ENCODE assay signal across 17 cellular contexts in genomic region chr2:23585218-23585945, GRCh38.
DNase-seq lines count a peak whose midpoint lies in the region; ATAC-seq and TF ChIP-seq lines count a peak whose summit lies in the region.
"Had no signal": no experiment of that assay in that cellular context is flagged by ENCODE, and none has a peak within 500 bp of the region (broad histone marks: within the 10 kb centered on the region; RNA-seq: fewer than 3 reads in every experiment).

No MANE protein-coding gene starts in this region.

- H3K4me2 ChIP-seq in mesenchymal stem cell (ENCODE audit: low read length, poor library complexity, severe bottlenecking) (no peak overlapping the region), SK-N-SH (no peak overlapping the region)

- WGBS in mesenchymal stem cell, result 95% methylated on average over 15 of the region's 15 CpGs
- 80% methylated on average over 15 of the region's 15 CpGs for WGBS in SK-N-SH (ENCODE audit: low lambda C conversion rate)

- POLR2A ChIA-PET in SK-N-SH (lab: Yijun Ruan, JAX), result no interaction called here

- H3K79me2 ChIP-seq in SK-N-SH (ENCODE audit: insufficient read depth), result no peaks in the 10 kb centered on the region

- H4K20me1 ChIP-seq in SK-N-SH (ENCODE audit: insufficient read depth), result no peaks in the 10 kb centered on the region

- DNase-seq in NCI-H1694 treated with DMSO at 0.1 percent for 48 hours (lab: John Stamatoyannopoulos, UW), result peak; percentile 64
- DNase-seq in SJCRH30, result peak in 1 of 2 experiments; percentile 72
- DNase-seq in mesenchymal stem cell, result no peak
- peak; percentile 42 for DNase-seq in upper lobe of right lung
- no peak for DNase-seq in SK-N-SH
- DNase-seq in NOMO-1 (lab: John Stamatoyannopoulos, UW; ENCODE audit: unreplicated experiment in 2 of 2), result no peak
- no peak for DNase-seq in stimulated activated CD8-positive, alpha-beta memory T cell treated with anti-CD3 and anti-CD28 coated beads, Interleukin-4, amount 100 ng/mL, for 48 hours
- DNase-seq: activated CD4-positive, CD25-positive, alpha-beta regulatory T cell; activated CD8-positive, alpha-beta memory T cell treated with anti-CD3 and anti-CD28 coated beads, Interleukin-2, amount 50 U/mL, for 4 hours; activated naive CD4-positive, alpha-beta T cell treated with anti-CD3 and anti-CD28 coated beads, Interleukin-2, amount 50 U/mL, for 16 hours; CD4-positive, CD25-positive, alpha-beta regulatory T cell; central memory CD4-positive, alpha-beta T cell; heart left ventricle; MG63; NCI-H226; stimulated activated CD4-positive, alpha-beta T cell treated with anti-CD3 and anti-CD28 coated beads, Interleukin-15, amount 100 ng/mL, for 24 hours had no signal

- no peak overlapping the region for H2BK12ac ChIP-seq in mesenchymal stem cell (ENCODE audit: low read length in 2 of 2)

- H3K9me2 ChIP-seq in SK-N-SH, result no peaks in the 10 kb centered on the region

- ATAC-seq in upper lobe of right lung, result no peak
- ATAC-seq: heart left ventricle, Panc1 had no signal

- intact Hi-C loops in upper lobe of right lung (cut with DNase I), result no loop called here

- H4K8ac ChIP-seq in mesenchymal stem cell (ENCODE audit: low read length), result no peak overlapping the region

- H3K27me3 ChIP-seq in SJCRH30 (no peaks in the 10 kb centered on the region), mesenchymal stem cell (ENCODE audit: control insufficient read depth in 1 of 2, insufficient read depth in 1 of 2, low read length in 2 of 2) (no peaks in the 10 kb centered on the region), upper lobe of right lung (no peaks in the 10 kb centered on the region), SK-N-SH (ENCODE audit: insufficient read depth) (no peaks in the 10 kb centered on the region)
- H3K27me3 ChIP-seq: heart left ventricle, MG63 had no signal

- CTCF ChIA-PET in SK-N-SH (lab: Yijun Ruan, JAX), result interaction anchor here (1.1 to 1.4 kb wide), 2 partner anchors 10 to 12 kb away, joined by 3 to 4 read pairs; no protein-coding TSS in a partner anchor

- H3K23ac ChIP-seq in mesenchymal stem cell (ENCODE audit: low read length in 2 of 2), result no peak overlapping the region

- H3K4me1 ChIP-seq in SJCRH30 (peaks cover 58% of the 10 kb centered on the region), mesenchymal stem cell (ENCODE audit: control insufficient read depth, insufficient read depth, low read depth, low read length) (peaks cover under 1% of the 10 kb centered on the region), upper lobe of right lung (no peaks in the 10 kb centered on the region), SK-N-SH (ENCODE audit: control insufficient read depth in 1 of 2, insufficient read depth in 2 of 2, low read depth in 1 of 2, low read length in 1 of 2) (peaks cover 0 to 11% of the 10 kb centered on the region in 2 experiments; a peak in 2 of 4 replicates)

- peaks cover 7% of the 10 kb centered on the region; the same call in 1 of the 2 replicates for H3K36me3 ChIP-seq in SJCRH30
- H3K36me3 ChIP-seq in mesenchymal stem cell (ENCODE audit: control insufficient read depth in 1 of 2, insufficient read depth in 2 of 2, low read depth in 1 of 2, low read length in 2 of 2), result peaks cover 13 to 16% of the 10 kb centered on the region in 2 experiments
- H3K36me3 ChIP-seq in upper lobe of right lung, result no peaks in the 10 kb centered on the region
- H3K36me3 ChIP-seq in SK-N-SH (replicated peaks in 1 of 2; ENCODE audit: control insufficient read depth in 1 of 2, insufficient read depth in 2 of 2, low read length in 1 of 2), result no peaks in the 10 kb centered on the region
- H3K36me3 ChIP-seq: heart left ventricle, MG63 had no signal

- H3K18ac ChIP-seq in mesenchymal stem cell (ENCODE audit: low read depth in 1 of 2, low read length in 2 of 2), result no peak overlapping the region

- H4K91ac ChIP-seq in mesenchymal stem cell (ENCODE audit: low read length), result no peak overlapping the region

- TF ChIP-seq CTCF in upper lobe of right lung (IDR thresholded peaks at IDR 0.05) (no peak), SK-N-SH (IDR thresholded peaks at IDR 0.05) (no peak)

- no peak overlapping the region for H3K4ac ChIP-seq in mesenchymal stem cell (ENCODE audit: low read depth in 1 of 2, low read length in 2 of 2)

- H2BK15ac ChIP-seq in mesenchymal stem cell (ENCODE audit: low read depth, poor library complexity, severe bottlenecking), result peak overlapping the region; percentile 45

- no peak overlapping the region for H3K14ac ChIP-seq in mesenchymal stem cell (ENCODE audit: low read length in 2 of 2)

- peaks cover 2% of the 10 kb centered on the region for H3K79me1 ChIP-seq in mesenchymal stem cell (replicated peaks; ENCODE audit: low read length, poor library complexity, severe bottlenecking)

- no peak overlapping the region for H2BK5ac ChIP-seq in mesenchymal stem cell (ENCODE audit: low read depth, low read length, poor library complexity, severe bottlenecking)

- H2AFZ ChIP-seq in mesenchymal stem cell (ENCODE audit: low read depth, low read length) (no peak overlapping the region), SK-N-SH (ENCODE audit: low read depth) (no peak overlapping the region)

- H2BK120ac ChIP-seq in mesenchymal stem cell (ENCODE audit: low read depth, low read length), result no peak overlapping the region

- H2AK5ac ChIP-seq in mesenchymal stem cell (ENCODE audit: low read length, severe bottlenecking), result no peak overlapping the region

- no peak for TF ChIP-seq RAD21 in SK-N-SH (IDR thresholded peaks at IDR 0.05; ENCODE audit: low read length)

- H3K4me3 ChIP-seq in SJCRH30 (no peak overlapping the region), mesenchymal stem cell (ENCODE audit: insufficient read depth in 1 of 2, low read depth in 1 of 2, low read length in 2 of 2) (no peak overlapping the region), upper lobe of right lung (no peak overlapping the region), SK-N-SH (ENCODE audit: low read depth in 2 of 2, low read length in 1 of 2) (no peak overlapping the region)
- H3K4me3 ChIP-seq: heart left ventricle, MG63 had no signal

- H3K9ac ChIP-seq in mesenchymal stem cell (ENCODE audit: low read length) (no peak overlapping the region), SK-N-SH (no peak overlapping the region)

- no peaks in the 10 kb centered on the region for H3F3A ChIP-seq in SK-N-SH (replicated peaks; ENCODE audit: insufficient read depth)

- H3K9me3 ChIP-seq in SJCRH30 (replicated peaks) (no peaks in the 10 kb centered on the region), mesenchymal stem cell (ENCODE audit: control insufficient read depth, low read length) (no peaks in the 10 kb centered on the region), upper lobe of right lung (no peaks in the 10 kb centered on the region), SK-N-SH (no peaks in the 10 kb centered on the region)
- H3K9me3 ChIP-seq: heart left ventricle, MG63 had no signal

- peak overlapping the region; percentile 79 for H3K27ac ChIP-seq in SJCRH30
- H3K27ac ChIP-seq in mesenchymal stem cell (ENCODE audit: low read length, poor library complexity, severe bottlenecking), result no peak overlapping the region
- no peak overlapping the region for H3K27ac ChIP-seq in upper lobe of right lung
- H3K27ac ChIP-seq in SK-N-SH (ENCODE audit: low read depth in 2 of 2, low read length in 1 of 2), result no peak overlapping the region

- no peak for TF ChIP-seq EP300 in SK-N-SH (IDR thresholded peaks at IDR 0.05; ENCODE audit: borderline replicate concordance in 1 of 2, low read depth in 1 of 2, low read length in 1 of 2)

TF ChIP-seq in SK-N-SH, 30 proteins besides CTCF, POLR2A, EP300 and RAD21 (continues in another document):
- TF ChIP-seq NFIC (IDR thresholded peaks at IDR 0.05; ENCODE audit: borderline replicate concordance) (no peak), TCF12 (IDR thresholded peaks at IDR 0.05) (no peak), IRF3 (IDR thresholded peaks at IDR 0.05; ENCODE audit: low read depth, low read length) (no peak), MXI1 (IDR thresholded peaks at IDR 0.05; ENCODE audit: low read depth, low read length) (no peak), GATA2 (CRISPR knock-in tag; IDR thresholded peaks at IDR 0.05) (no peak), JUND (IDR thresholded peaks at IDR 0.05) (no peak), YY1 (IDR thresholded peaks at IDR 0.05; ENCODE audit: low read depth) (no peak), POLR2AphosphoS5 (IDR thresholded peaks at IDR 0.05; ENCODE audit: low read depth, low read length) (no peak), FOSL2 (IDR thresholded peaks at IDR 0.05; ENCODE audit: borderline replicate concordance, low read depth) (no peak), SIN3A (IDR thresholded peaks at IDR 0.05; ENCODE audit: borderline replicate concordance, low read depth, low read length) (no peak), TEAD4 (IDR thresholded peaks at IDR 0.05; ENCODE audit: borderline replicate concordance, insufficient read depth) (no peak), CHD2 (IDR thresholded peaks at IDR 0.05; ENCODE audit: low read length, partially characterized antibody) (no peak), EZH2phosphoT487 (IDR thresholded peaks at IDR 0.05; ENCODE audit: borderline replicate concordance, low read depth) (no peak), FOXM1 (IDR thresholded peaks at IDR 0.05; ENCODE audit: low read depth) (no peak), SMC3 (IDR thresholded peaks at IDR 0.05; ENCODE audit: low read depth, low read length) (no peak), RXRA (IDR thresholded peaks at IDR 0.05; ENCODE audit: borderline replicate concordance, low read depth) (no peak), RCOR1 (IDR thresholded peaks at IDR 0.05; ENCODE audit: low read length) (no peak)

Comparison
In these comparisons a context has a peak if more than half of its experiments do, and no peak if none do; other contexts are left out.
1. DNase-seq: peak in NCI-H1694 treated with DMSO at 0.1 percent for 48 hours (single experiment) and upper lobe of right lung (single experiment); none in mesenchymal stem cell (single experiment), SK-N-SH (single experiment), NOMO-1 (0 of 2) and stimulated activated CD8-positive, alpha-beta memory T cell treated with anti-CD3 and anti-CD28 coated beads, Interleukin-4, amount 100 ng/mL, for 48 hours (single experiment).